ENCODE assay signal across 13 cellular contexts in the genomic region with DNA sequence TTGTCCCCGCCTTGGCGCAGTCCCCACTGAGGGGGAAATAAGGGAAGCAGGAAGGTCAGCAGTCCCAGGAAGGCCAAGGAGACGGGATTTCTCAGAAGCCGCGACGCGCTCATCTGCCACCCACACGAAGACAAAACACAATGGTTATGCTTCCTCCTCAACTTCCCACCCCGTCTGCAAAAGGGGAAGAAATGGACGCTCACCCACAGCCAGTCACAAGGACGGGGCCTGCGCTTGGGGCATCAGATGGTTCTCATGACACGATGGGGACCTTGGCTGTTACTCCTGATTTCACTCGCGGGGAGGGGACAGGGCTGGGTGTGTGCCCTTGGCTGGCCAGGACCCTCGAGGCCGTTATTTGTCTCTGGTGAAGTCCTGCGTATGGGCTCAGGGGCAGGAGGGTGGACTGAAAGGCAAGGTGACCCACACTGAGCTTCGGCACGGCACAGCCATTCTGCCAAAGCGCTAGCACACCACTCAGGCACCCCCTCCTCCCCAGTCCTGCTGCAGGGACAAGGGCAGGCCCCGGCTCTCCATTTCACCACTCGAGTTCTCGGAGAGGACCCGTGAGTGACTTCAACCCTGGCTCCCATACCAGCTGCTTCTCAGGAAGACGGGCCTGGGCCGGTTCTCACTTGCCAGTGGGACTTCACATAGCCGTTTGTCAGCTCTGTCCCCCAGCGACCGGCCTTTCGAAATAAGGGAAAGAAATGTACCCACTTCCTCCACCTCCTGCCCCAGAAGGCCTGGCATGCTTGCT.
DNase-seq lines count a peak whose midpoint lies in the region; ATAC-seq and TF ChIP-seq lines count a peak whose summit lies in the region.
"Had no signal": no experiment of that assay in that cellular context is flagged by ENCODE, and none has a peak within 500 bp of the region (broad histone marks: within the 10 kb centered on the region; RNA-seq: fewer than 3 reads in every experiment).

No MANE protein-coding gene starts in this region.

- no peaks in the 10 kb centered on the region for H3K79me1 ChIP-seq in mesendoderm (ENCODE audit: low read length)

- H4K8ac ChIP-seq in mesendoderm (ENCODE audit: low read depth, low read length): no peak overlapping the region

- H3K36me3 Mint-ChIP-seq in T-helper 1 cell treated with Interleukin-12 subunit alpha and Interleukin-12 subunit beta and Interleukin-4 antibody, amounts not matched to agents 30 μg/mL and 1 μg/mL, for 36 hours (ENCODE audit: low read depth): peaks cover 30% of the 10 kb centered on the region

- no peak for TF ChIP-seq CTCF in lung (IDR thresholded peaks at IDR 0.05; ENCODE audit: control extremely low read depth, extremely low read depth)

- H2BK5ac ChIP-seq in mesendoderm (ENCODE audit: low read length): no peak overlapping the region

- H2BK120ac ChIP-seq in mesendoderm (ENCODE audit: low read depth, low read length): no peak overlapping the region

- ATAC-seq in lung (ENCODE audit: insufficient read depth, low FRiP score) (peak; percentile 51), HG03457 (IDR thresholded peaks at IDR 0.05; ENCODE audit: unreplicated experiment) (no peak)
- no peak for ATAC-seq in stimulated activated naive CD8-positive, alpha-beta T cell treated with anti-CD3 and anti-CD28 coated beads, Interleukin-15, Interleukin-2, amounts not matched to agents 100 U/mL and 50 U/mL, for 24 hours

- H3K23ac ChIP-seq in mesendoderm (ENCODE audit: low read length): no peak overlapping the region

- H3K36me3 ChIP-seq in lung (ENCODE audit: control insufficient read depth in 2 of 2, insufficient read depth in 2 of 2, low read length in 2 of 2) (peaks cover 5 to 37% of the 10 kb centered on the region in 2 donors), thymus (ENCODE audit: control insufficient read depth, insufficient read depth) (peaks cover 41% of the 10 kb centered on the region), mesendoderm (ENCODE audit: control insufficient read depth, insufficient read depth, low read length) (no peaks in the 10 kb centered on the region)

- H3K9me3 ChIP-seq in lung (ENCODE audit: control insufficient read depth in 2 of 2, insufficient read depth in 1 of 2, low read length in 1 of 2) (no peaks in the 10 kb centered on the region), thymus (ENCODE audit: control insufficient read depth) (no peaks in the 10 kb centered on the region)
- H3K9me3 ChIP-seq: thoracic aorta had no signal

- no peak overlapping the region for H3K4me3 ChIP-seq in lung
- no peak overlapping the region for H3K4me3 ChIP-seq in thymus (ENCODE audit: low read length)
- no peak overlapping the region for H3K4me3 ChIP-seq in mesendoderm (ENCODE audit: low read length)
- H3K4me3 ChIP-seq: thoracic aorta had no signal

- no peak overlapping the region for H3K4me3 Mint-ChIP-seq in T-helper 1 cell treated with Interleukin-12 subunit alpha and Interleukin-12 subunit beta and Interleukin-4 antibody, amounts not matched to agents 30 μg/mL and 1 μg/mL, for 36 hours

- H3K4me2 ChIP-seq in mesendoderm (ENCODE audit: low read length): no peak overlapping the region

- DNase-seq in T-helper 1 cell: no peak
- DNase-seq in caudate nucleus (lab: John Stamatoyannopoulos, UW): peak in 3 of 61 donors; percentile 10 to 47 (median 41)
- DNase-seq in lung (ENCODE audit: low spot score): peak; percentile 75
- DNase-seq in mesendoderm: no peak
- no peak for DNase-seq in stimulated activated naive CD8-positive, alpha-beta T cell treated with anti-CD3 and anti-CD28 coated beads, Interleukin-15, Interleukin-2, amounts not matched to agents 100 U/mL and 50 U/mL, for 24 hours
- DNase-seq: 8988T, DMS 273 treated with DMSO at 0.1 percent for 48 hours, mesenchymal stem cell, NCI-H510A treated with DMSO at 0.1 percent for 48 hours had no signal

- peaks cover 0 to 9% of the 10 kb centered on the region in 2 donors for H3K4me1 ChIP-seq in lung (ENCODE audit: control insufficient read depth in 2 of 2, insufficient read depth in 2 of 2, low read length in 2 of 2)
- peaks cover 9% of the 10 kb centered on the region for H3K4me1 ChIP-seq in thymus (ENCODE audit: control insufficient read depth, insufficient read depth, low read length)
- H3K4me1 ChIP-seq in mesendoderm (ENCODE audit: control insufficient read depth, low read depth, low read length): no peaks in the 10 kb centered on the region

- 35 to 58% methylated on average over 31 of the region's 31 CpGs for WGBS in lung, 2 donors
- 93% methylated on average over 31 of the region's 31 CpGs for whole genome bisulfite sequencing in thymus
- no CpG with 5 or more reads among the region's 31 CpGs for WGBS in mesendoderm (ENCODE audit: extremely low coverage, insufficient coverage, low lambda C conversion rate)

- H3K27me3 Mint-ChIP-seq in T-helper 1 cell treated with Interleukin-12 subunit alpha and Interleukin-12 subunit beta and Interleukin-4 antibody, amounts not matched to agents 30 μg/mL and 1 μg/mL, for 36 hours (ENCODE audit: low read depth): no peaks in the 10 kb centered on the region

- H3K27me3 ChIP-seq in lung (ENCODE audit: control insufficient read depth, insufficient read depth) (no peaks in the 10 kb centered on the region), thymus (ENCODE audit: control insufficient read depth, insufficient read depth) (no peaks in the 10 kb centered on the region), mesendoderm (ENCODE audit: insufficient read depth, low read length, poor library complexity) (no peaks in the 10 kb centered on the region)

- no peak overlapping the region for H4K5ac ChIP-seq in mesendoderm (ENCODE audit: low read length)

- H3K9me3 Mint-ChIP-seq in T-helper 1 cell treated with Interleukin-12 subunit alpha and Interleukin-12 subunit beta and Interleukin-4 antibody, amounts not matched to agents 30 μg/mL and 1 μg/mL, for 36 hours: no peaks in the 10 kb centered on the region

- no peak overlapping the region for H3K56ac ChIP-seq in mesendoderm (ENCODE audit: low read length)

- H2BK15ac ChIP-seq in mesendoderm (replicated peaks; ENCODE audit: low read depth): no peak overlapping the region

- H3K4ac ChIP-seq in mesendoderm (ENCODE audit: low read depth, low read length): no peak overlapping the region

- peaks cover 30% of the 10 kb centered on the region for H3K4me1 Mint-ChIP-seq in T-helper 1 cell treated with Interleukin-12 subunit alpha and Interleukin-12 subunit beta and Interleukin-4 antibody, amounts not matched to agents 30 μg/mL and 1 μg/mL, for 36 hours (ENCODE audit: low read depth)

- no peak overlapping the region for H3K9ac ChIP-seq in mesendoderm (ENCODE audit: low read length)

- H2AK5ac ChIP-seq in mesendoderm (ENCODE audit: low read length): no peak overlapping the region

- no peaks in the 10 kb centered on the region for H3K79me2 ChIP-seq in mesendoderm (ENCODE audit: control insufficient read depth, insufficient read depth, low read length)

- H3K27ac Mint-ChIP-seq in T-helper 1 cell treated with Interleukin-12 subunit alpha and Interleukin-12 subunit beta and Interleukin-4 antibody, amounts not matched to agents 30 μg/mL and 1 μg/mL, for 36 hours: peak overlapping the region; percentile 55

- no peak overlapping the region for H3K18ac ChIP-seq in mesendoderm (ENCODE audit: low read length)

- peak overlapping the region; percentile 69 for H3K27ac ChIP-seq in caudate nucleus (ENCODE audit: low read depth, low read length)
- peak overlapping the region; percentile 14 to 81 for H3K27ac ChIP-seq in lung (ENCODE audit: low read depth in 1 of 2, low read length in 1 of 2)
- peak overlapping the region; percentile 54 for H3K27ac ChIP-seq in thymus (ENCODE audit: low read depth)
- H3K27ac ChIP-seq in mesendoderm (ENCODE audit: low read depth, low read length): no peak overlapping the region
